11 cellular contexts compared by ENCODE assay signal in genomic region chr9:97413462-97413861, GRCh38. TPM values are rescaled to one million over a fixed set of nuclear protein-coding genes. Genes with fewer than 3 reads are reported as not detected.
A peak's percentile ranks its signal among the peaks of the same experiment; 100 is the strongest.
DNase-seq lines count a peak whose midpoint lies in the region; ATAC-seq and TF ChIP-seq lines count a peak whose summit lies in the region.
"Had no signal": no experiment of that assay in that cellular context is flagged by ENCODE, and none has a peak within 500 bp of the region (broad histone marks: within the 10 kb centered on the region; RNA-seq: fewer than 3 reads in every experiment).

No MANE protein-coding gene starts in this region.

- H3F3A ChIP-seq in neural cell (ENCODE audit: insufficient read depth, low read length, poor library complexity, severe bottlenecking) = no peaks in the 10 kb centered on the region

- H4K5ac ChIP-seq in IMR-90 (ENCODE audit: low read depth, low read length) = no peak overlapping the region

- no peak overlapping the region for H2BK5ac ChIP-seq in IMR-90 (ENCODE audit: low read depth, low read length, poor library complexity, severe bottlenecking)

- TF ChIP-seq RAD21 in IMR-90 (IDR thresholded peaks at IDR 0.05; ENCODE audit: low read length) = no peak
- no peak for TF ChIP-seq RAD21 in neural cell (conservative IDR thresholded peaks at IDR 0.05)

- CTCF ChIA-PET in IMR-90 (lab: Yijun Ruan, JAX) = interaction anchor here (1.4 kb wide), 1 partner anchor 202 kb away, joined by 3 read pairs; no protein-coding TSS in a partner anchor

- no peak overlapping the region for H2AK9ac ChIP-seq in IMR-90 (replicated peaks; ENCODE audit: low read depth, low read length, poor library complexity)

- H3K27me3 Mint-ChIP-seq in central memory CD8-positive, alpha-beta T cell = peaks cover 3% of the 10 kb centered on the region

- peaks cover 7% of the 10 kb centered on the region for H3K36me3 Mint-ChIP-seq in central memory CD8-positive, alpha-beta T cell (ENCODE audit: insufficient read depth)

- H3K36me3 ChIP-seq in IMR-90 (ENCODE audit: control insufficient read depth, insufficient read depth, low read length) (no peaks in the 10 kb centered on the region), neural cell (ENCODE audit: insufficient read depth, low read length) (no peaks in the 10 kb centered on the region)
- H3K36me3 ChIP-seq: HAP-1, spleen had no signal

- H3K9me1 ChIP-seq in IMR-90 (ENCODE audit: insufficient read depth, low read length) = no peaks in the 10 kb centered on the region

- in situ Hi-C loops in IMR-90 (cut with MboI; ENCODE audit: low sequenced_read_pairs) = no loop called here

- H2BK120ac ChIP-seq in IMR-90 (ENCODE audit: low read depth, low read length) = no peak overlapping the region

- BruUV-seq in IMR-90 (replicated peaks; lab: Mats Ljungman, UMichigan) = no TSS peak

- H4K91ac ChIP-seq in IMR-90 (ENCODE audit: insufficient read depth, low read depth, low read length) = no peak overlapping the region

- H3K79me2 ChIP-seq in neural cell (replicated peaks; ENCODE audit: insufficient read depth, low read length) = no peaks in the 10 kb centered on the region

- H4K20me1 ChIP-seq in IMR-90 (ENCODE audit: insufficient read depth, low read length) (peaks cover 2% of the 10 kb centered on the region; the same call in 1 of the 2 replicates), neural cell (ENCODE audit: insufficient read depth) (no peaks in the 10 kb centered on the region)

- no peak overlapping the region for H3K23ac ChIP-seq in IMR-90 (ENCODE audit: low read depth, low read length)

- H3K4me3 ChIP-seq in IMR-90 (ENCODE audit: insufficient read depth, low read depth, low read length) = no peak overlapping the region
- H3K4me3 ChIP-seq in neural cell (ENCODE audit: low read length) = peak overlapping the region; percentile 79

- peaks cover 52% of the 10 kb centered on the region for H3K4me1 Mint-ChIP-seq in central memory CD8-positive, alpha-beta T cell

- DNase-seq in COLO829 (ENCODE audit: low spot score) = peak; percentile 62
- DNase-seq in IMR-90 = no peak
- DNase-seq in central memory CD8-positive, alpha-beta T cell (ENCODE audit: low spot score in 2 of 2) = no peak
- DNase-seq in NCI-H2196 treated with DMSO at 0.1 percent for 48 hours (lab: John Stamatoyannopoulos, UW; ENCODE audit: unreplicated experiment) = no peak
- DNase-seq: MM.1S; spleen; stimulated activated CD8-positive, alpha-beta memory T cell treated with anti-CD3 and anti-CD28 coated beads, Interleukin-4, amount 100 ng/mL, for 48 hours had no signal

- H3K27ac Mint-ChIP-seq in central memory CD8-positive, alpha-beta T cell (ENCODE audit: low read depth) = peak overlapping the region; percentile 90

- H3K27me3 ChIP-seq in IMR-90 (ENCODE audit: control insufficient read depth, insufficient read depth, low read length) = peaks cover 5% of the 10 kb centered on the region; the same call in 1 of the 2 replicates
- peaks cover 14% of the 10 kb centered on the region for H3K27me3 ChIP-seq in neural cell (ENCODE audit: insufficient read depth, low read depth, low read length)
- H3K27me3 ChIP-seq: spleen had no signal

- H2BK20ac ChIP-seq in IMR-90 (ENCODE audit: low read depth, low read length) = no peak overlapping the region

- no peak overlapping the region for H2BK15ac ChIP-seq in IMR-90 (ENCODE audit: low read depth, low read length)

- TF ChIP-seq EP300 in neural cell (conservative IDR thresholded peaks at IDR 0.05; ENCODE audit: poor library complexity, severe bottlenecking) = no peak

- no peak overlapping the region for H4K8ac ChIP-seq in IMR-90 (ENCODE audit: low read depth in 2 of 2, low read length in 2 of 2)

- no peak for ATAC-seq in IMR-90 (ENCODE audit: low read depth)
- ATAC-seq in central memory CD8-positive, alpha-beta T cell (replicated peaks; ENCODE audit: extremely low read depth, poor library complexity, severe bottlenecking) = no peak
- no peak for ATAC-seq in esophagus mucosa
- ATAC-seq in HG03025 (IDR thresholded peaks at IDR 0.05; ENCODE audit: low FRiP score, unreplicated experiment) = no peak

- H3K9me2 ChIP-seq in neural cell (ENCODE audit: insufficient read depth, low read length) = no peaks in the 10 kb centered on the region

- peak overlapping the region; percentile 86 for H3K4me3 Mint-ChIP-seq in central memory CD8-positive, alpha-beta T cell

- H3K18ac ChIP-seq in IMR-90 (ENCODE audit: low read depth, low read length) = no peak overlapping the region

- H3K9ac ChIP-seq in IMR-90 (ENCODE audit: low read depth, low read length) (no peak overlapping the region), neural cell (ENCODE audit: low read length) (no peak overlapping the region)

- no peak overlapping the region for H3K14ac ChIP-seq in IMR-90 (replicated peaks; ENCODE audit: low read depth, low read length)

- H2AFZ ChIP-seq in IMR-90 (replicated peaks; ENCODE audit: low read length, poor library complexity) (no peak overlapping the region), neural cell (ENCODE audit: low read depth, low read length) (no peak overlapping the region)

- POLR2A ChIA-PET in IMR-90 (lab: Charles Lee; ENCODE audit: unreplicated experiment) = no interaction called here

- WGBS in IMR-90 (ENCODE audit: extremely low coverage in 2 of 2, insufficient read length in 1 of 2), 2 experiments = no CpG with 5 or more reads among the region's 4 CpGs

- H3K4me2 ChIP-seq in IMR-90 (ENCODE audit: low read depth, low read length) (peak overlapping the region; percentile 90; the same call in 1 of the 2 replicates), neural cell (ENCODE audit: low read length) (no peak overlapping the region)

- H3K27ac ChIP-seq in IMR-90 (ENCODE audit: insufficient read depth, low read length) (no peak overlapping the region), neural cell (ENCODE audit: low read length) (no peak overlapping the region)

- H3K9me3 ChIP-seq in IMR-90 (ENCODE audit: control insufficient read depth, insufficient read depth, low read length) = no peaks in the 10 kb centered on the region
- H3K9me3 ChIP-seq in neural cell (ENCODE audit: low read length) = no peaks in the 10 kb centered on the region
- H3K9me3 ChIP-seq: HAP-1, spleen had no signal

- no peak overlapping the region for H3K4ac ChIP-seq in IMR-90 (ENCODE audit: low read depth, low read length)

- TF ChIP-seq CTCF in IMR-90 (conservative IDR thresholded peaks at IDR 0.05; ENCODE audit: low read depth, low read length) (no peak), neural cell (IDR thresholded peaks at IDR 0.05; ENCODE audit: poor library complexity, severe bottlenecking) (no peak)

- H3K9me3 Mint-ChIP-seq in central memory CD8-positive, alpha-beta T cell = no peaks in the 10 kb centered on the region

- no peak overlapping the region for H3K56ac ChIP-seq in IMR-90 (ENCODE audit: extremely low read depth, insufficient read depth, low read length)

- dilution Hi-C loops in IMR-90 (cut with HindIII; ENCODE audit: low sequenced_read_pairs, unreplicated experiment) = no loop called here

- TF ChIP-seq POLR2A in IMR-90 (IDR thresholded peaks at IDR 0.05; ENCODE audit: low read depth, low read length) = no peak

- H3K79me1 ChIP-seq in IMR-90 (ENCODE audit: low read depth in 1 of 2, low read length in 2 of 2) = peaks cover 4 to 9% of the 10 kb centered on the region in 2 experiments; a peak in 2 of 4 replicates

- intact Hi-C loops in IMR-90 (cut with micrococcal nuclease) = no loop called here

- H3K4me1 ChIP-seq in IMR-90 (ENCODE audit: control insufficient read depth, insufficient read depth, low read length) = peaks cover 3% of the 10 kb centered on the region; the same call in 1 of the 2 replicates

- H2AK5ac ChIP-seq in IMR-90 (ENCODE audit: low read depth, low read length) = no peak overlapping the region

TF ChIP-seq in IMR-90, 13 proteins besides CTCF, POLR2A, EP300 and RAD21 (continues in another document):
- no peak for TF ChIP-seq CEBPB (IDR thresholded peaks at IDR 0.05; ENCODE audit: low read depth, low read length)
- no peak for TF ChIP-seq CHD1 (IDR thresholded peaks at IDR 0.05; ENCODE audit: low read depth, low read length)
- no peak for TF ChIP-seq USF2 (IDR thresholded peaks at IDR 0.05; ENCODE audit: low read depth, low read length)
- TF ChIP-seq RFX5 (IDR thresholded peaks at IDR 0.05; ENCODE audit: low read depth, low read length) = no peak
- no peak for TF ChIP-seq MAZ (IDR thresholded peaks at IDR 0.05; ENCODE audit: borderline replicate concordance, low read depth, low read length)
- no peak for TF ChIP-seq MXI1 (IDR thresholded peaks at IDR 0.05; ENCODE audit: borderline replicate concordance, low read depth, low read length)
- no peak for TF ChIP-seq FOS (IDR thresholded peaks at IDR 0.05; ENCODE audit: low read depth, low read length)

TF ChIP-seq in neural cell, 6 proteins besides CTCF, POLR2A, EP300 and RAD21:
- no peak for TF ChIP-seq EZH2 (IDR thresholded peaks at IDR 0.05; ENCODE audit: borderline replicate concordance, insufficient read depth, low read length, poor library complexity, severe bottlenecking)
- no peak for TF ChIP-seq MXI1 (conservative IDR thresholded peaks at IDR 0.05; ENCODE audit: poor library complexity, severe bottlenecking)

RNA-seq across cellular contexts. Expression of gene TDRD7, which starts 1.6 kb away (rescaled TPM):
- total RNA-seq in IMR-90 (2012; rRNA removed) (8.1 and 9.7 TPM in 2 replicates), esophagus mucosa (9.8 TPM)
- polyA plus RNA-seq in IMR-90 (2012; rRNA removed) (3.9 and 4.4 TPM in 2 replicates), neural cell (5.7 and 9.7 TPM in 2 replicates)
- polyA plus RNA-seq in IMR-90 (2012; cell fraction: cytosol; rRNA removed) = 1.3 and 1.8 TPM in 2 replicates
- 1.0 and 7.9 TPM in 2 replicates for polyA plus RNA-seq in IMR-90 (2012; cell fraction: nucleus; rRNA removed; ENCODE audit: low replicate concordance)
- polyA minus RNA-seq in neural cell = 6.3 and 7.1 TPM in 2 replicates
